Comparison of ENCODE assay signal across 24 cellular contexts in the genomic region with DNA sequence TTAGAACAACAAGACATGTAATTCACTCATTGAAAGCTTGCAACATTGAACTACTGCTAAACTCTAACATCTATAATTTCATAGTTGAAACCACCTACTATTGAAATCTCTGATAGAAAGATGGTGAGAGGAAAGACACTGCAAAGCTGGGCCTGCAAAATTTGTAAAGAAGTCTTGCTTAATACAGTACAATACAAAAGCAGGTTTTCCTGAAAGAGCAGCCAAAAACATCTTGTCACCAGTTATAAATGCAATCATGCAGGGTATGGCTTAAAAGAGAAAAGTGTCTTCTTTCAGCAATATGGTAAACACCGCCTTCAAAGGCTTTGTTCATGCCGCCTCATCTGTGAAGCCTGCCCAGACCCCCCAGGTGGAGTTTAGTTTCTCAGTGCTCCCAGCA.
DNase-seq lines count a peak whose midpoint lies in the region; ATAC-seq and TF ChIP-seq lines count a peak whose summit lies in the region.
"Had no signal": no experiment of that assay in that cellular context is flagged by ENCODE, and none has a peak within 500 bp of the region (broad histone marks: within the 10 kb centered on the region; RNA-seq: fewer than 3 reads in every experiment).

No MANE protein-coding gene starts in this region.

- 98% methylated on average over 2 of the region's 2 CpGs for WGBS in heart right ventricle, 2 donors

- no peak overlapping the region for H3K4me3 Mint-ChIP-seq in CD8-positive, alpha-beta memory T cell
- H3K4me3 Mint-ChIP-seq: activated CD8-positive, alpha-beta T cell treated with anti-CD3 and anti-CD28 coated beads for 36 hours; activated T-helper 17 cell treated with anti-CD3 and anti-CD28 coated beads, Interleukin-2, amount 50 U/mL, for 72 hours; natural killer cell had no signal

- POLR2A ChIA-PET in CD8-positive, alpha-beta memory T cell (lab: Charles Lee) = no interaction called here

- peaks cover 0 to 26% (median 0%) of the 10 kb centered on the region in 9 donors for H3K36me3 ChIP-seq in heart right ventricle
- H3K36me3 ChIP-seq in CD8-positive, alpha-beta memory T cell (ENCODE audit: insufficient read depth, low read length) = peaks cover 13% of the 10 kb centered on the region
- H3K36me3 ChIP-seq: BLaER1, upper lobe of left lung had no signal

- peaks cover 0 to 8% (median 2%) of the 10 kb centered on the region in 3 donors for H3K4me1 Mint-ChIP-seq in CD8-positive, alpha-beta memory T cell
- H3K4me1 Mint-ChIP-seq: activated T-helper 17 cell treated with anti-CD3 and anti-CD28 coated beads, Interleukin-2, amount 50 U/mL, for 72 hours; natural killer cell had no signal

- DNase-seq in heart right ventricle (no peak), left ventricle myocardium superior (no peak), NCI-H2029 (lab: John Stamatoyannopoulos, UW) (peak; percentile 5), dorsolateral prefrontal cortex (no peak), renal cortical epithelial cell (ENCODE audit: low read depth) (peak; percentile 23), NOMO-1 treated with dmso at 0.1 percent for 144 hours (lab: John Stamatoyannopoulos, UW; ENCODE audit: unreplicated experiment) (no peak)
- DNase-seq in CD8-positive, alpha-beta memory T cell = no peak
- DNase-seq: activated CD8-positive, alpha-beta T cell treated with anti-CD3 and anti-CD28 coated beads for 36 hours; activated naive CD4-positive, alpha-beta T cell treated with anti-CD3 and anti-CD28 coated beads, Interleukin-2, amount 50 U/mL, for 16 hours; amniotic stem cell; DMS79 treated with DMSO at 0.1 percent for 48 hours; effector CD4-positive, alpha-beta T cell; GF-D8; glutamatergic neuron; natural killer cell; NCI-H1436; NCI-H526 treated with DMSO at 0.1 percent for 48 hours; stimulated activated naive CD4-positive, alpha-beta T cell; SW 1271; upper lobe of left lung had no signal

- H3K27me3 ChIP-seq in heart right ventricle = no peaks in the 10 kb centered on the region
- no peaks in the 10 kb centered on the region for H3K27me3 ChIP-seq in dorsolateral prefrontal cortex
- no peaks in the 10 kb centered on the region for H3K27me3 ChIP-seq in CD8-positive, alpha-beta memory T cell (ENCODE audit: insufficient read depth, low read length, poor library complexity, severe bottlenecking)
- H3K27me3 ChIP-seq: BLaER1, upper lobe of left lung had no signal

- H3K4me1 ChIP-seq in heart right ventricle = peaks cover 0 to 48% (median 20%) of the 10 kb centered on the region in 9 donors
- no peaks in the 10 kb centered on the region for H3K4me1 ChIP-seq in CD8-positive, alpha-beta memory T cell (ENCODE audit: insufficient read depth, low read length)
- H3K4me1 ChIP-seq: BLaER1 had no signal

- no peaks in the 10 kb centered on the region for H3K27me3 Mint-ChIP-seq in CD8-positive, alpha-beta memory T cell
- H3K27me3 Mint-ChIP-seq: activated T-helper 17 cell treated with anti-CD3 and anti-CD28 coated beads, Interleukin-2, amount 50 U/mL, for 72 hours had no signal

- CTCF ChIA-PET in CD8-positive, alpha-beta memory T cell (lab: Charles Lee) = no interaction called here

- H3K27ac ChIP-seq in heart right ventricle (peak overlapping the region in 9 of 10 donors; percentile 46 to 81 (median 63)), dorsolateral prefrontal cortex (peak overlapping the region in 33 of 59 donors; percentile 2 to 60 (median 26))
- H3K27ac ChIP-seq in CD8-positive, alpha-beta memory T cell (ENCODE audit: low read depth, low read length) = no peak overlapping the region
- H3K27ac ChIP-seq: BLaER1, epithelial cell of prostate, skin epidermis, upper lobe of left lung had no signal

- ATAC-seq in heart right ventricle (no peak), left ventricle myocardium superior (no peak)
- ATAC-seq: activated CD8-positive, alpha-beta T cell treated with anti-CD3 and anti-CD28 coated beads for 36 hours; activated T-helper 17 cell treated with anti-CD3 and anti-CD28 coated beads, Interleukin-2, amount 50 U/mL, for 72 hours; natural killer cell had no signal

- no peak for TF ChIP-seq CTCF in heart right ventricle (IDR thresholded peaks at IDR 0.05)
- TF ChIP-seq CTCF in dorsolateral prefrontal cortex (IDR thresholded peaks at IDR 0.05 in 54 of 56, conservative IDR thresholded peaks at IDR 0.05 in 2 of 56; ENCODE audit: low read depth in 1 of 56, partially characterized antibody in 56 of 56) = no peak

- H3K27ac Mint-ChIP-seq in CD8-positive, alpha-beta memory T cell = no peak overlapping the region
- H3K27ac Mint-ChIP-seq: activated CD8-positive, alpha-beta T cell treated with anti-CD3 and anti-CD28 coated beads for 36 hours; activated T-helper 17 cell treated with anti-CD3 and anti-CD28 coated beads, Interleukin-2, amount 50 U/mL, for 72 hours; natural killer cell had no signal

- H3K4me3 ChIP-seq in heart right ventricle = no peak overlapping the region
- H3K4me3 ChIP-seq in dorsolateral prefrontal cortex = no peak overlapping the region
- no peak overlapping the region for H3K4me3 ChIP-seq in CD8-positive, alpha-beta memory T cell (ENCODE audit: low read length)
- H3K4me3 ChIP-seq: BLaER1, skin epidermis, upper lobe of left lung had no signal

- no peaks in the 10 kb centered on the region for H3K9me3 ChIP-seq in heart right ventricle
- H3K9me3 ChIP-seq in CD8-positive, alpha-beta memory T cell (ENCODE audit: low read length) = no peaks in the 10 kb centered on the region
- H3K9me3 ChIP-seq: BLaER1, upper lobe of left lung had no signal

- no peaks in the 10 kb centered on the region for H3K9me3 Mint-ChIP-seq in CD8-positive, alpha-beta memory T cell
- H3K9me3 Mint-ChIP-seq: activated CD8-positive, alpha-beta T cell treated with anti-CD3 and anti-CD28 coated beads for 36 hours; activated T-helper 17 cell treated with anti-CD3 and anti-CD28 coated beads, Interleukin-2, amount 50 U/mL, for 72 hours had no signal

- H3K36me3 Mint-ChIP-seq in CD8-positive, alpha-beta memory T cell = peaks cover 0 to 16% (median 3%) of the 10 kb centered on the region in 3 donors
- H3K36me3 Mint-ChIP-seq: natural killer cell had no signal

- intact Hi-C loops in heart right ventricle (cut with DNase I) = loop anchor here in 1 of 10 donors (5.0 kb wide), 1 partner anchor 43 kb away; no protein-coding TSS in a partner anchor
- intact Hi-C loops in left ventricle myocardium superior (cut with micrococcal nuclease) = no loop called here
- intact Hi-C loops in dorsolateral prefrontal cortex (cut with DNase I) = no loop called here

Comparison
In these comparisons a context has a peak if more than half of its experiments do, and no peak if none do; other contexts are left out.
1. DNase-seq: peak in NCI-H2029 (single experiment) and renal cortical epithelial cell (single experiment); none in heart right ventricle (0 of 2), left ventricle myocardium superior (single experiment), dorsolateral prefrontal cortex (0 of 10), NOMO-1 treated with dmso at 0.1 percent for 144 hours (single experiment) and CD8-positive, alpha-beta memory T cell (0 of 5).